In the genomic region with DNA sequence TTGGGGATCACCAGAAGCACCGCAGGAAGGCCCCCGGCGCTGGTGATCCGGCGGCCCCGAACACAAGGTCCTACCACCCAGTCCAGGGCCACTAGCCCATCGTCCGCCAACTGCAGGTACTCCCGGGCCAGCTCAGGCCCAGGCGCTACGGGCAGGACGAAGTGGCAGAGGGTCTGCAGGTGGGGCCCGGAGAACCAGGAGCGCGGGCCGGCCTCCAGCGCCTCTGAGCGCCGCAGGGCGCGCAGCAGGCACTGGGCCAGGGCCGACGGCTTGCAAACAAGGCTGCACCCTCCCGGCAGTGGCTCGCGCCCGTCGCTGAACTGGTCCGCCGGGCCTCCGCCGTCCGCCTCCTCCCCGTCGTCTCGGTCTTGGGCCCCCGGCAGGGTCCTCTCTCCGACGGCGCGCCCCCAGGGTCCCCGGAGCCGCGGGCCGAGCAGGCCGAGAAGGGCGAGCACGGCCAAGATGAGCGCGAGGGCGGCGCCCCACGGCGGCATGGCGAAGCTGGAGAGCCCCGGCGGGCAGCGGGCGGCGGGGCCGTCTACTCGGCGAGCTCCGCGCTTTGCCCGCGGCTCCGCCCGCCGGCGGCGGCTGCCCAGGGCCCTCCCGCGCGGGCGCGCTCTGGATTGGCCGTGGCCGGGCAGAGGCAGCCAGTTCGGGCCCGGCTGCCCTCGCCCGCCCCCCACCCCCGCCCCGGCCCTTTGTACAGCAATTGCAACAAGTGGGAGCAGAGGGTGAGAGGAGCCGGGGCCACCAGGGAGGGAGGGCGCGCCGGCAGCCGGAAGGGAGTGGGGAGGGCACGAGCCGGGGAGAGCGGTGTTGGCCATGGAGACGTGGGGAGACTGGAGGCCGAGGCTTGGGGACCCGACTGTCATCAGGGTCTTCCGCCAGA, we compare ENCODE assay signal across 8 cellular contexts. TPM values are rescaled to one million over a fixed set of nuclear protein-coding genes. Genes with fewer than 3 reads are reported as not detected.
DNase-seq lines count a peak whose midpoint lies in the region; ATAC-seq and TF ChIP-seq lines count a peak whose summit lies in the region.

A gene with protein sequence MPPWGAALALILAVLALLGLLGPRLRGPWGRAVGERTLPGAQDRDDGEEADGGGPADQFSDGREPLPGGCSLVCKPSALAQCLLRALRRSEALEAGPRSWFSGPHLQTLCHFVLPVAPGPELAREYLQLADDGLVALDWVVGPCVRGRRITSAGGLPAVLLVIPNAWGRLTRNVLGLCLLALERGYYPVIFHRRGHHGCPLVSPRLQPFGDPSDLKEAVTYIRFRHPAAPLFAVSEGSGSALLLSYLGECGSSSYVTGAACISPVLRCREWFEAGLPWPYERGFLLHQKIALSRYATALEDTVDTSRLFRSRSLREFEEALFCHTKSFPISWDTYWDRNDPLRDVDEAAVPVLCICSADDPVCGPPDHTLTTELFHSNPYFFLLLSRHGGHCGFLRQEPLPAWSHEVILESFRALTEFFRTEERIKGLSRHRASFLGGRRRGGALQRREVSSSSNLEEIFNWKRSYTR (minus strand): TSS at position 565 of the 889 bp plus-strand sequence. CDS start 71 bp downstream, at position 494.

- TF ChIP-seq CTCF in AG04450 (IDR thresholded peaks at IDR 0.05; ENCODE audit: low read depth, low read length) (no peak), adrenal gland (IDR thresholded peaks at IDR 0.05) (peak in 1 of 6 experiments; percentile 1)

- H3K27me3 ChIP-seq in AG04450 (ENCODE audit: control insufficient read depth, insufficient read depth, low read length) (no peaks in the 10 kb centered on the region), adrenal gland (no peaks in the 10 kb centered on the region)

- ATAC-seq in GM18511 (IDR thresholded peaks at IDR 0.05; ENCODE audit: unreplicated experiment) (peak; percentile 33), SK-N-SH treated with all-trans-retinoic acid at 6 μM for 48 hours (peak; percentile 69), left cardiac atrium (peak; percentile 56 to 69)

- POLR2A ChIA-PET in AG04450 (lab: Yijun Ruan, JAX): interaction anchor here (0.6 kb wide), 1 partner anchor 87 kb away, joined by 4 read pairs; no protein-coding TSS in a partner anchor

- H3K4me1 ChIP-seq in adrenal gland (replicated peaks in 1 of 2): peaks cover 23 to 34% of the 10 kb centered on the region in 2 donors

- DNase-seq in AG04450 (ENCODE audit: low read depth, low spot score) (no peak), adrenal gland (peak; percentile 53 to 72 (median 65)), left cardiac atrium (peak; percentile 77), posterior vena cava (ENCODE audit: low spot score) (peak; percentile 89), DMS114 treated with DMSO at 0.1 percent for 48 hours (lab: John Stamatoyannopoulos, UW; ENCODE audit: unreplicated experiment) (no peak)
- no peak for DNase-seq in Jurkat, Clone E6-1 (ENCODE audit: low read depth, low spot score)

- WGBS in adrenal gland, 4 donors: 0 to 2% (median 1%) methylated on average over 2 to 97 of the region's 97 CpGs

- H3K27ac ChIP-seq in AG04450 (ENCODE audit: low read depth, low read length): peak within 1 kb of the TSS; percentile 47
- H3K27ac ChIP-seq in adrenal gland: peak within 1 kb of the TSS; percentile 30 to 94 (median 77)

- peak; percentile 31 to 36 for TF ChIP-seq POLR2A in adrenal gland (IDR thresholded peaks at IDR 0.05)

- H3K36me3 ChIP-seq in adrenal gland (replicated peaks in 1 of 2): no peaks in the 10 kb centered on the region

- no peaks in the 10 kb centered on the region for H3K9me3 ChIP-seq in AG04450 (ENCODE audit: control insufficient read depth, insufficient read depth, low read length)
- H3K9me3 ChIP-seq in adrenal gland (replicated peaks in 1 of 3): no peaks in the 10 kb centered on the region

- H3K4me3 ChIP-seq in AG04450 (ENCODE audit: low read depth, low read length) (peak within 1 kb of the TSS; percentile 70), adrenal gland (peak within 1 kb of the TSS; percentile 9 to 63 (median 31))
- H3K4me3 ChIP-seq in Jurkat, Clone E6-1 (ENCODE audit: low read length): peak within 1 kb of the TSS; percentile 83

- intact Hi-C loops in adrenal gland (cut with DNase I) (no loop called here), left cardiac atrium (cut with DNase I) (no loop called here), posterior vena cava (cut with DNase I) (no loop called here)

- CTCF ChIA-PET in AG04450 (lab: Charles Lee): interaction anchor here (1.2 to 9.4 kb wide), 2 partner anchors 25 to 197 kb away, joined by 4 to 77 read pairs; no protein-coding TSS in a partner anchor

TF ChIP-seq in SK-N-SH treated with all-trans-retinoic acid at 6 μM for 48 hours, 23 proteins besides CTCF, POLR2A, EP300 and RAD21:
- TF ChIP-seq ISL1 (CRISPR knock-in tag; IDR thresholded peaks at IDR 0.05) (no peak), CREB5 (CRISPR knock-in tag; IDR thresholded peaks at IDR 0.05; ENCODE audit: low read depth) (no peak), ZFP30 (CRISPR knock-in tag; IDR thresholded peaks at IDR 0.05) (no peak), CSDC2 (CRISPR knock-in tag; IDR thresholded peaks at IDR 0.05) (no peak), GLIS3 (CRISPR knock-in tag; IDR thresholded peaks at IDR 0.05) (no peak), TOX (CRISPR knock-in tag; IDR thresholded peaks at IDR 0.05; ENCODE audit: borderline replicate concordance) (no peak)
- TF ChIP-seq, protein P1, sequence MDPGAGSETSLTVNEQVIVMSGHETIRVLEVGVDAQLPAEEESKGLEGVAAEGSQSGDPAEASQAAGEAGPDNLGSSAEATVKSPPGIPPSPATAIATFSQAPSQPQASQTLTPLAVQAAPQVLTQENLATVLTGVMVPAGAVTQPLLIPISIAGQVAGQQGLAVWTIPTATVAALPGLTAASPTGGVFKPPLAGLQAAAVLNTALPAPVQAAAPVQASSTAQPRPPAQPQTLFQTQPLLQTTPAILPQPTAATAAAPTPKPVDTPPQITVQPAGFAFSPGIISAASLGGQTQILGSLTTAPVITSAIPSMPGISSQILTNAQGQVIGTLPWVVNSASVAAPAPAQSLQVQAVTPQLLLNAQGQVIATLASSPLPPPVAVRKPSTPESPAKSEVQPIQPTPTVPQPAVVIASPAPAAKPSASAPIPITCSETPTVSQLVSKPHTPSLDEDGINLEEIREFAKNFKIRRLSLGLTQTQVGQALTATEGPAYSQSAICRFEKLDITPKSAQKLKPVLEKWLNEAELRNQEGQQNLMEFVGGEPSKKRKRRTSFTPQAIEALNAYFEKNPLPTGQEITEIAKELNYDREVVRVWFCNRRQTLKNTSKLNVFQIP (CRISPR knock-in tag; IDR thresholded peaks at IDR 0.05; ENCODE audit: borderline replicate concordance, low read depth): no peak
- TF ChIP-seq, protein P2, sequence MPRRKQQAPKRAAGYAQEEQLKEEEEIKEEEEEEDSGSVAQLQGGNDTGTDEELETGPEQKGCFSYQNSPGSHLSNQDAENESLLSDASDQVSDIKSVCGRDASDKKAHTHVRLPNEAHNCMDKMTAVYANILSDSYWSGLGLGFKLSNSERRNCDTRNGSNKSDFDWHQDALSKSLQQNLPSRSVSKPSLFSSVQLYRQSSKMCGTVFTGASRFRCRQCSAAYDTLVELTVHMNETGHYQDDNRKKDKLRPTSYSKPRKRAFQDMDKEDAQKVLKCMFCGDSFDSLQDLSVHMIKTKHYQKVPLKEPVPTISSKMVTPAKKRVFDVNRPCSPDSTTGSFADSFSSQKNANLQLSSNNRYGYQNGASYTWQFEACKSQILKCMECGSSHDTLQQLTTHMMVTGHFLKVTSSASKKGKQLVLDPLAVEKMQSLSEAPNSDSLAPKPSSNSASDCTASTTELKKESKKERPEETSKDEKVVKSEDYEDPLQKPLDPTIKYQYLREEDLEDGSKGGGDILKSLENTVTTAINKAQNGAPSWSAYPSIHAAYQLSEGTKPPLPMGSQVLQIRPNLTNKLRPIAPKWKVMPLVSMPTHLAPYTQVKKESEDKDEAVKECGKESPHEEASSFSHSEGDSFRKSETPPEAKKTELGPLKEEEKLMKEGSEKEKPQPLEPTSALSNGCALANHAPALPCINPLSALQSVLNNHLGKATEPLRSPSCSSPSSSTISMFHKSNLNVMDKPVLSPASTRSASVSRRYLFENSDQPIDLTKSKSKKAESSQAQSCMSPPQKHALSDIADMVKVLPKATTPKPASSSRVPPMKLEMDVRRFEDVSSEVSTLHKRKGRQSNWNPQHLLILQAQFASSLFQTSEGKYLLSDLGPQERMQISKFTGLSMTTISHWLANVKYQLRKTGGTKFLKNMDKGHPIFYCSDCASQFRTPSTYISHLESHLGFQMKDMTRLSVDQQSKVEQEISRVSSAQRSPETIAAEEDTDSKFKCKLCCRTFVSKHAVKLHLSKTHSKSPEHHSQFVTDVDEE (CRISPR knock-in tag; IDR thresholded peaks at IDR 0.05): no peak

RNA-seq across cellular contexts. Expression of the gene that starts here (rescaled TPM):
- polyA plus RNA-seq in AG04450 (2011; rRNA removed) (5.3 and 5.4 TPM in 2 replicates), adrenal gland (1 to 10 TPM; 2.9 to 4.1 (median 3.0) TPM)
- 5.8 and 6.4 TPM in 2 replicates for polyA minus RNA-seq in AG04450 (2011; rRNA and poly(A)+ RNA removed)
- 7.6 TPM for polyA plus RNA-seq in Jurkat, Clone E6-1 (2012; ENCODE audit: insufficient read depth, insufficient read length)
- total RNA-seq in adrenal gland (10 to 100 TPM in 1 of 8 donors, 1 to 10 TPM in 7; 4.7 to 11.1 (median 7.5) TPM), left cardiac atrium (10 to 100 TPM in 1 of 2 donors, 1 to 10 TPM in 1; 8.3 to 11.6 TPM), posterior vena cava (1 to 10 TPM; 4.5 to 5.9 TPM)

Comparison
In these comparisons a context has a peak if more than half of its experiments do, and no peak if none do; other contexts are left out.
1. DNase-seq: peak in adrenal gland (7 of 7), left cardiac atrium (single experiment) and posterior vena cava (single experiment); none in AG04450 (single experiment), Jurkat, Clone E6-1 (single experiment) and DMS114 treated with DMSO at 0.1 percent for 48 hours (single experiment).
2. H3K4me3 ChIP-seq: peak in every context shown above with its lines; median percentile 83 in Jurkat, Clone E6-1; 70 in AG04450; 31 in adrenal gland.
3. Peak in every context shown above with its lines, with median percentiles within 50 percentile points of each other: ATAC-seq.